ENCODE assay signal across 30 cellular contexts in genomic region chr2:120501591-120501990, GRCh38.
"Had no signal": no experiment of that assay in that cellular context is flagged by ENCODE, and none has a peak within 500 bp of the region (broad histone marks: within the 10 kb centered on the region; RNA-seq: fewer than 3 reads in every experiment).

No MANE protein-coding gene starts in this region.

- H3K4me3 Mint-ChIP-seq: naive thymus-derived CD4-positive, alpha-beta T cell; natural killer cell; nephron; stimulated activated memory B cell treated with anti-CD40 and anti-IgM and Interleukin-4, amounts not matched to agents 10 μg/mL and 1 μg/mL and 100 μg/mL, for 72 hours; stimulated activated naive CD8-positive, alpha-beta T cell treated with anti-CD3 and anti-CD28 coated beads, Interleukin-15, amount 100 ng/mL, for 72 hours; type B pancreatic cell had no signal

- H3K4me3 ChIP-seq: pancreas, psoas muscle, right lobe of liver, sigmoid colon, smooth muscle cell, spleen, suprapubic skin, testis, tibial artery, transverse colon, upper lobe of right lung, uterus had no signal

- H3K27ac Mint-ChIP-seq: naive thymus-derived CD4-positive, alpha-beta T cell; natural killer cell; nephron; progenitor cell of endocrine pancreas; stimulated activated memory B cell treated with anti-CD40 and anti-IgM and Interleukin-4, amounts not matched to agents 10 μg/mL and 1 μg/mL and 100 μg/mL, for 72 hours; stimulated activated naive CD8-positive, alpha-beta T cell treated with anti-CD3 and anti-CD28 coated beads, Interleukin-15, amount 100 ng/mL, for 72 hours; type B pancreatic cell had no signal

- DNase-seq: naive thymus-derived CD4-positive, alpha-beta T cell; natural killer cell; nucleus accumbens; psoas muscle; right cardiac atrium; sigmoid colon; stimulated activated CD4-positive, alpha-beta T cell treated with anti-CD3 and anti-CD28 coated beads, Interleukin-12 subunit alpha, Interleukin-12 subunit beta, amount 100 ng/mL, for 4 hours; stimulated activated CD4-positive, alpha-beta T cell treated with anti-CD3 and anti-CD28 coated beads, Interleukin-1b, Interleukin-23, amount 100 ng/mL, for 48 hours; stimulated activated CD4-positive, alpha-beta T cell treated with anti-CD3 and anti-CD28 coated beads, Interleukin-4, amount 100 ng/mL, for 1 hour; stimulated activated CD4-positive, alpha-beta T cell treated with anti-CD3 and anti-CD28 coated beads, Interleukin-4, amount 100 ng/mL, for 4 hours; stimulated activated CD8-positive, alpha-beta memory T cell treated with anti-CD3 and anti-CD28 coated beads, Interleukin-4, amount 100 ng/mL, for 48 hours; stimulated activated naive CD4-positive, alpha-beta T cell; stimulated activated naive CD8-positive, alpha-beta T cell treated with anti-CD3 and anti-CD28 coated beads, Interleukin-15, amount 100 ng/mL, for 72 hours; stimulated activated naive CD8-positive, alpha-beta T cell treated with anti-CD3 and anti-CD28 coated beads, Interleukin-15, Interleukin-2, amounts not matched to agents 100 U/mL and 50 U/mL, for 24 hours; substantia nigra; testis; transverse colon; upper lobe of right lung; uterus had no signal

- H3K9me3 Mint-ChIP-seq: naive thymus-derived CD4-positive, alpha-beta T cell; natural killer cell; nephron; stimulated activated memory B cell treated with anti-CD40 and anti-IgM and Interleukin-4, amounts not matched to agents 10 μg/mL and 1 μg/mL and 100 μg/mL, for 72 hours; stimulated activated naive CD8-positive, alpha-beta T cell treated with anti-CD3 and anti-CD28 coated beads, Interleukin-15, amount 100 ng/mL, for 72 hours; type B pancreatic cell had no signal

- H3K27ac ChIP-seq: neutrophil, pancreas, psoas muscle, right lobe of liver, sigmoid colon, spleen, suprapubic skin, testis, tibial artery, transverse colon, upper lobe of right lung, uterus had no signal

- H3K36me3 ChIP-seq: neutrophil, pancreas, right lobe of liver, sigmoid colon, spleen, suprapubic skin, tibial artery, transverse colon, upper lobe of right lung, uterus had no signal

- H3K4me1 Mint-ChIP-seq: natural killer cell; nephron; stimulated activated memory B cell treated with anti-CD40 and anti-IgM and Interleukin-4, amounts not matched to agents 10 μg/mL and 1 μg/mL and 100 μg/mL, for 72 hours; stimulated activated naive CD8-positive, alpha-beta T cell treated with anti-CD3 and anti-CD28 coated beads, Interleukin-15, amount 100 ng/mL, for 72 hours had no signal

- FAIRE-seq: pancreas had no signal

- H3K27me3 ChIP-seq: neutrophil, pancreas, right lobe of liver, sigmoid colon, testis, tibial artery, upper lobe of right lung, uterus had no signal

- H3K9me3 ChIP-seq: neutrophil, pancreas, psoas muscle, right lobe of liver, sigmoid colon, spleen, suprapubic skin, testis, tibial artery, transverse colon, upper lobe of right lung, uterus had no signal

- H3K4me1 ChIP-seq: pancreas, sigmoid colon, spleen, suprapubic skin, testis, tibial artery, transverse colon, upper lobe of right lung, uterus had no signal

- H3K36me3 Mint-ChIP-seq: naive thymus-derived CD4-positive, alpha-beta T cell; natural killer cell; stimulated activated memory B cell treated with anti-CD40 and anti-IgM and Interleukin-4, amounts not matched to agents 10 μg/mL and 1 μg/mL and 100 μg/mL, for 72 hours; type B pancreatic cell had no signal

- ATAC-seq: naive thymus-derived CD4-positive, alpha-beta T cell; natural killer cell; pancreas; psoas muscle; right cardiac atrium; right lobe of liver; stimulated activated memory B cell treated with anti-CD40 and anti-IgM and Interleukin-4, amounts not matched to agents 10 μg/mL and 1 μg/mL and 100 μg/mL, for 72 hours; stimulated activated naive CD8-positive, alpha-beta T cell treated with anti-CD3 and anti-CD28 coated beads, Interleukin-15, amount 100 ng/mL, for 72 hours; stimulated activated naive CD8-positive, alpha-beta T cell treated with anti-CD3 and anti-CD28 coated beads, Interleukin-15, Interleukin-2, amounts not matched to agents 100 U/mL and 50 U/mL, for 24 hours; upper lobe of right lung had no signal

- H3K4me2 ChIP-seq: smooth muscle cell had no signal
